8 cellular contexts compared by ENCODE assay signal in the genomic region with DNA sequence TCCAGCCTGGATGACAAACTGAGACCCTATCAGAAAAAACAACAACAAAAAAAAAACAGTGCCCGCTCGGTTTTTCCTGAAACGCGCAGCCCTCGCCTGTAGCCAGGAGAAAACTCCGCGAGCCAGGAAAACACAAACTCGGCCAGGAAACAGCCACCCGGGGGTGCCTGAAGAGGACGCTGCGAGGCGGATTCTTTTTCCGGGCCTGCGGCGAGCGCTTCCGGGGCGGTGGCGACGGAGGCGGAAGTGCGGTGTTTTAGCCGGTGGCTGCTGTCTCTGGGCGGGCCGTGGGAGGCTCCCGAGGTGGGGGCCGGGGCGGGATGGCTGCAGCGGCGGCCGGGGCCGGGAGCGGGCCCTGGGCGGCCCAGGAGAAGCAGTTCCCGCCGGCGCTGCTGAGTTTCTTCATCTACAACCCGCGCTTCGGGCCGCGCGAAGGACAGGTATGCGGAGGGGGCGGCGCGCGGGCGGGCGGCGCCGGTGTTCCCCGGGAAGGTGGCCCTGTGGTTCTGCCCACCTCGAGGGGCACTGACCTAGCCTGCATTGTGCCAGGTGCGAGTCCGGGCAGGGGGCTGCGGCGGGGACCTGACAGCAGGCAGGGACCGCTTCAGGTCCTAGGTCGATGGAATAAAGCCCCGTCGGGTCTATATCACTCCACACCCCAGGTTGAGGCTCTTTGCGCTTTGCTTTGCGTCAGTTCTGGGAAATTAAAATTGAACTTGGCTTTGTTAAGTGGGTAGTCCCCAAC. TPM values are rescaled to one million over a fixed set of nuclear protein-coding genes. Genes with fewer than 3 reads are reported as not detected.
DNase-seq lines count a peak whose midpoint lies in the region; ATAC-seq and TF ChIP-seq lines count a peak whose summit lies in the region.
"Not testable (repeated sequence)": the region's sequence is repeated elsewhere in the genome, so short reads cannot be mapped to it uniquely, and the experiment has no call there.

A gene (plus strand): TSS at position 254 of the 745 bp plus-strand sequence. CDS start 67 bp downstream, at position 321.

- peak within 1 kb of the TSS in 2 of 3 donors; percentile 73 to 78 for H3K27ac Mint-ChIP-seq in IgD-negative memory B cell
- peak within 1 kb of the TSS; percentile 73 for H3K27ac Mint-ChIP-seq in activated T-helper 2 cell treated with anti-CD3 and anti-CD28 coated beads, Interferon-gamma antibody, Interleukin-2, Interleukin-4, amounts not matched to agents 10 μg/mL and 5 μg/mL and 100 μg/mL, durations not matched to agents 14 hours and 24 hours and 36 hours
- H3K27ac Mint-ChIP-seq in nephron, result peak within 1 kb of the TSS in 2 of 3 experiments; percentile 54 to 85
- H3K27ac Mint-ChIP-seq in stimulated activated memory B cell treated with anti-CD40 and anti-IgM and Interleukin-4, amounts not matched to agents 10 μg/mL and 1 μg/mL and 100 μg/mL, for 72 hours, result peak within 1 kb of the TSS; percentile 69

- not testable (repeated sequence) for H3K9me3 Mint-ChIP-seq in IgD-negative memory B cell; activated T-helper 2 cell treated with anti-CD3 and anti-CD28 coated beads, Interferon-gamma antibody, Interleukin-2, Interleukin-4, amounts not matched to agents 10 μg/mL and 5 μg/mL and 100 μg/mL, durations not matched to agents 14 hours and 24 hours and 36 hours; nephron; stimulated activated memory B cell treated with anti-CD40 and anti-IgM and Interleukin-4, amounts not matched to agents 10 μg/mL and 1 μg/mL and 100 μg/mL, for 72 hours

- ATAC-seq in GM21619 (IDR thresholded peaks at IDR 0.05; ENCODE audit: unreplicated experiment), result peak; percentile 97
- ATAC-seq in stimulated activated memory B cell treated with anti-CD40 and anti-IgM and Interleukin-4, amounts not matched to agents 10 μg/mL and 1 μg/mL and 100 μg/mL, for 72 hours, result peak; percentile 94

- not testable (repeated sequence) for H3K27me3 Mint-ChIP-seq in IgD-negative memory B cell; activated T-helper 2 cell treated with anti-CD3 and anti-CD28 coated beads, Interferon-gamma antibody, Interleukin-2, Interleukin-4, amounts not matched to agents 10 μg/mL and 5 μg/mL and 100 μg/mL, durations not matched to agents 14 hours and 24 hours and 36 hours (ENCODE audit: low read depth); nephron (ENCODE audit: low read depth); stimulated activated memory B cell treated with anti-CD40 and anti-IgM and Interleukin-4, amounts not matched to agents 10 μg/mL and 1 μg/mL and 100 μg/mL, for 72 hours

- peak; percentile 30 for DNase-seq in Daoy (ENCODE audit: low read depth)
- DNase-seq in SHP77 (lab: John Stamatoyannopoulos, UW), result peak; percentile 34 to 46
- DNase-seq in activated T-helper 2 cell treated with anti-CD3 and anti-CD28 coated beads, Interferon-gamma antibody, Interleukin-2, Interleukin-4, amounts not matched to agents 10 μg/mL and 5 μg/mL and 100 μg/mL, durations not matched to agents 14 hours and 24 hours and 36 hours (ENCODE audit: low spot score), result peak; percentile 39
- DNase-seq in fibroblast of pulmonary artery (ENCODE audit: low read depth), result peak; percentile 49

- not testable (repeated sequence) for H3K36me3 Mint-ChIP-seq in IgD-negative memory B cell; nephron (ENCODE audit: low read depth); stimulated activated memory B cell treated with anti-CD40 and anti-IgM and Interleukin-4, amounts not matched to agents 10 μg/mL and 1 μg/mL and 100 μg/mL, for 72 hours
- H3K36me3 Mint-ChIP-seq in activated T-helper 2 cell treated with anti-CD3 and anti-CD28 coated beads, Interferon-gamma antibody, Interleukin-2, Interleukin-4, amounts not matched to agents 10 μg/mL and 5 μg/mL and 100 μg/mL, durations not matched to agents 14 hours and 24 hours and 36 hours (ENCODE audit: low read depth), result peaks cover 10% of the 10 kb centered on the region

- H3K4me3 Mint-ChIP-seq in IgD-negative memory B cell (peak within 1 kb of the TSS; percentile 74 to 95 (median 90)), nephron (peak within 1 kb of the TSS; percentile 90 to 93 (median 92))
- H3K4me3 Mint-ChIP-seq in activated T-helper 2 cell treated with anti-CD3 and anti-CD28 coated beads, Interferon-gamma antibody, Interleukin-2, Interleukin-4, amounts not matched to agents 10 μg/mL and 5 μg/mL and 100 μg/mL, durations not matched to agents 14 hours and 24 hours and 36 hours (ENCODE audit: low read depth), result peak within 1 kb of the TSS; percentile 83
- H3K4me3 Mint-ChIP-seq in stimulated activated memory B cell treated with anti-CD40 and anti-IgM and Interleukin-4, amounts not matched to agents 10 μg/mL and 1 μg/mL and 100 μg/mL, for 72 hours, result peak within 1 kb of the TSS; percentile 83

- TF ChIP-seq CTCF in fibroblast of pulmonary artery (IDR thresholded peaks at IDR 0.05; ENCODE audit: low read length, missing control alignments) (peak; percentile 15), nephron (IDR thresholded peaks at IDR 0.05; ENCODE audit: unreplicated experiment in 3 of 3) (peak in 1 of 3 experiments; percentile 27)

- peak within 1 kb of the TSS; percentile 51 for H3K4me3 ChIP-seq in fibroblast of pulmonary artery (replicated peaks; ENCODE audit: low read depth, low read length)

- H3K4me1 Mint-ChIP-seq in IgD-negative memory B cell; activated T-helper 2 cell treated with anti-CD3 and anti-CD28 coated beads, Interferon-gamma antibody, Interleukin-2, Interleukin-4, amounts not matched to agents 10 μg/mL and 5 μg/mL and 100 μg/mL, durations not matched to agents 14 hours and 24 hours and 36 hours (ENCODE audit: low read depth); nephron; stimulated activated memory B cell treated with anti-CD40 and anti-IgM and Interleukin-4, amounts not matched to agents 10 μg/mL and 1 μg/mL and 100 μg/mL, for 72 hours: not testable (repeated sequence)

- intact Hi-C loops in activated T-helper 2 cell treated with anti-CD3 and anti-CD28 coated beads, Interferon-gamma antibody, Interleukin-2, Interleukin-4, amounts not matched to agents 10 μg/mL and 5 μg/mL and 100 μg/mL, durations not matched to agents 14 hours and 24 hours and 36 hours (cut with micrococcal nuclease), result not testable (repeated sequence)

RNA-seq across cellular contexts. Expression of the gene that starts here (rescaled TPM):
- 95.6 and 101 TPM in 2 replicates for total RNA-seq in Daoy (2014; rRNA removed; shearing (Covaris generic))
- polyA plus RNA-seq in IgD-negative memory B cell, result 39.9 TPM
- 102 and 112 TPM in 2 replicates for total RNA-seq in activated T-helper 2 cell treated with anti-CD3 and anti-CD28 coated beads, Interferon-gamma antibody, Interleukin-2, Interleukin-4, amounts not matched to agents 10 μg/mL and 5 μg/mL and 100 μg/mL, durations not matched to agents 14 hours and 24 hours and 36 hours

Comparison
In these comparisons a context has a peak if more than half of its experiments do, and no peak if none do; other contexts are left out.
1. Peak in every context shown above with its lines: DNase-seq, ATAC-seq and H3K4me3 ChIP-seq.